ENCODE assay signal across 1 cellular context in the genomic region with DNA sequence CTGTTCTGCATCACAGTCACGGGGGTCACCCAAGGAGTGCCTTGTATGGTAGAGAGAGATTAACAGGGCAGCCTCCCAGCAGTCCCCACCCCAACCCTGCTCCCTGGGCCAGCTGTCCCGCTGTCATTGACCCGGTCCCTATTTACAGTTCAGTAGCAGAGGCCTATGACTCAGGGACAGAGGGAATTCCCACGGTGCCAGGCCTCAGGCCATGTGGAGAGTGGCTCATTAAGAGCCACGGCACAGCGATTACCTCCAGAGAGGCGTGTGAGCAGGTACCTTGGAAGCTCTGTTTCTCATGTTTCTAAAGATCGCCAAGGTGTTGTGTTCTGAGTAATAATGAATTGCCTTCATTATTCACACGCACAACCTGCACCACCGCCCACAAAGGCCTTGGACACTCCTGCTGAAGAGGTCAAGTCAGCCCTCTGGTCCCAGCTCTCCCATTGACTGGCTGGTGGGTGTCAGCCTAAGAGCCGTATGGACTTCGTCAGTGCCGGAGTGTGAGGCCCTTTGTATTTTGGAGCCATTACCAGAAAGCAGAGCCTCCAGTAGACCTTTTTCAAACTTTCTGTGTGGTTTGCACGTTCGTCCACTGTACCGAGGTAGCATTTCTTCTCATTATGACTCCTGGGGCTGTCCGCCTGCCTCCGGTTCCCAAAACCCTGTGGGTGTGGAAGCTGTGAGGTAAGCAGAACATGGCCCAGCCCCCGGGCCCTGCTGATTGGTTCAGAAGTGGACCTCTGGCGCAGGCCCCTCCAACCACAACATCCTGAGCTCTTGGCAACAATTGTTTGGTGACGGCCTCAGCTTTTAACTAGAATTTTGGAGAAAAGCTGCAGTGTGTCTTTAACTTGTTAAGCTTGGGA.
A peak's percentile ranks its signal among the peaks of the same experiment; 100 is the strongest.
TF ChIP-seq lines count a peak whose summit lies in the region.

No MANE protein-coding gene starts in this region.

TF ChIP-seq in GM12878, 131 proteins besides CTCF, POLR2A, EP300 and RAD21 (continued from another document and continues in another):
- TF ChIP-seq, protein P1, sequence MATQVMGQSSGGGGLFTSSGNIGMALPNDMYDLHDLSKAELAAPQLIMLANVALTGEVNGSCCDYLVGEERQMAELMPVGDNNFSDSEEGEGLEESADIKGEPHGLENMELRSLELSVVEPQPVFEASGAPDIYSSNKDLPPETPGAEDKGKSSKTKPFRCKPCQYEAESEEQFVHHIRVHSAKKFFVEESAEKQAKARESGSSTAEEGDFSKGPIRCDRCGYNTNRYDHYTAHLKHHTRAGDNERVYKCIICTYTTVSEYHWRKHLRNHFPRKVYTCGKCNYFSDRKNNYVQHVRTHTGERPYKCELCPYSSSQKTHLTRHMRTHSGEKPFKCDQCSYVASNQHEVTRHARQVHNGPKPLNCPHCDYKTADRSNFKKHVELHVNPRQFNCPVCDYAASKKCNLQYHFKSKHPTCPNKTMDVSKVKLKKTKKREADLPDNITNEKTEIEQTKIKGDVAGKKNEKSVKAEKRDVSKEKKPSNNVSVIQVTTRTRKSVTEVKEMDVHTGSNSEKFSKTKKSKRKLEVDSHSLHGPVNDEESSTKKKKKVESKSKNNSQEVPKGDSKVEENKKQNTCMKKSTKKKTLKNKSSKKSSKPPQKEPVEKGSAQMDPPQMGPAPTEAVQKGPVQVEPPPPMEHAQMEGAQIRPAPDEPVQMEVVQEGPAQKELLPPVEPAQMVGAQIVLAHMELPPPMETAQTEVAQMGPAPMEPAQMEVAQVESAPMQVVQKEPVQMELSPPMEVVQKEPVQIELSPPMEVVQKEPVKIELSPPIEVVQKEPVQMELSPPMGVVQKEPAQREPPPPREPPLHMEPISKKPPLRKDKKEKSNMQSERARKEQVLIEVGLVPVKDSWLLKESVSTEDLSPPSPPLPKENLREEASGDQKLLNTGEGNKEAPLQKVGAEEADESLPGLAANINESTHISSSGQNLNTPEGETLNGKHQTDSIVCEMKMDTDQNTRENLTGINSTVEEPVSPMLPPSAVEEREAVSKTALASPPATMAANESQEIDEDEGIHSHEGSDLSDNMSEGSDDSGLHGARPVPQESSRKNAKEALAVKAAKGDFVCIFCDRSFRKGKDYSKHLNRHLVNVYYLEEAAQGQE (IDR thresholded peaks at IDR 0.05; ENCODE audit: low read depth, low read length): peak; percentile 21; the same call in 1 of the 2 replicates
- peak; percentile 60; the same call in 1 of the 2 replicates for TF ChIP-seq FOXM1 (IDR thresholded peaks at IDR 0.05; ENCODE audit: low read depth, low read length)
- TF ChIP-seq, protein P2, sequence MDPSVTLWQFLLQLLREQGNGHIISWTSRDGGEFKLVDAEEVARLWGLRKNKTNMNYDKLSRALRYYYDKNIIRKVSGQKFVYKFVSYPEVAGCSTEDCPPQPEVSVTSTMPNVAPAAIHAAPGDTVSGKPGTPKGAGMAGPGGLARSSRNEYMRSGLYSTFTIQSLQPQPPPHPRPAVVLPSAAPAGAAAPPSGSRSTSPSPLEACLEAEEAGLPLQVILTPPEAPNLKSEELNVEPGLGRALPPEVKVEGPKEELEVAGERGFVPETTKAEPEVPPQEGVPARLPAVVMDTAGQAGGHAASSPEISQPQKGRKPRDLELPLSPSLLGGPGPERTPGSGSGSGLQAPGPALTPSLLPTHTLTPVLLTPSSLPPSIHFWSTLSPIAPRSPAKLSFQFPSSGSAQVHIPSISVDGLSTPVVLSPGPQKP (IDR thresholded peaks at IDR 0.05; ENCODE audit: low read depth, low read length): no peak
- TF ChIP-seq PAX5 (IDR thresholded peaks at IDR 0.05; ENCODE audit: borderline replicate concordance, low read depth, low read length): peak; percentile 36; the same call in 1 of the 2 replicates
- TF ChIP-seq BHLHE40 (IDR thresholded peaks at IDR 0.05; ENCODE audit: borderline replicate concordance in 1 of 2, low read depth in 2 of 2, low read length in 1 of 2): peak; percentile 80 to 87
- TF ChIP-seq, protein P3, sequence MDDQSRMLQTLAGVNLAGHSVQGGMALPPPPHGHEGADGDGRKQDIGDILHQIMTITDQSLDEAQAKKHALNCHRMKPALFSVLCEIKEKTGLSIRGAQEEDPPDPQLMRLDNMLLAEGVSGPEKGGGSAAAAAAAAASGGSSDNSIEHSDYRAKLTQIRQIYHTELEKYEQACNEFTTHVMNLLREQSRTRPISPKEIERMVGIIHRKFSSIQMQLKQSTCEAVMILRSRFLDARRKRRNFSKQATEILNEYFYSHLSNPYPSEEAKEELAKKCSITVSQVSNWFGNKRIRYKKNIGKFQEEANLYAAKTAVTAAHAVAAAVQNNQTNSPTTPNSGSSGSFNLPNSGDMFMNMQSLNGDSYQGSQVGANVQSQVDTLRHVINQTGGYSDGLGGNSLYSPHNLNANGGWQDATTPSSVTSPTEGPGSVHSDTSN (IDR thresholded peaks at IDR 0.05; ENCODE audit: insufficient replicate concordance, low read depth, low read length): no peak
- peak; percentile 15; the same call in 1 of the 2 replicates for TF ChIP-seq HCFC1 (IDR thresholded peaks at IDR 0.05; ENCODE audit: low read length)
- TF ChIP-seq TCF12 (IDR thresholded peaks at IDR 0.05; ENCODE audit: low read depth, low read length): no peak; the same call in 1 of the 2 replicates
- TF ChIP-seq, protein P4, sequence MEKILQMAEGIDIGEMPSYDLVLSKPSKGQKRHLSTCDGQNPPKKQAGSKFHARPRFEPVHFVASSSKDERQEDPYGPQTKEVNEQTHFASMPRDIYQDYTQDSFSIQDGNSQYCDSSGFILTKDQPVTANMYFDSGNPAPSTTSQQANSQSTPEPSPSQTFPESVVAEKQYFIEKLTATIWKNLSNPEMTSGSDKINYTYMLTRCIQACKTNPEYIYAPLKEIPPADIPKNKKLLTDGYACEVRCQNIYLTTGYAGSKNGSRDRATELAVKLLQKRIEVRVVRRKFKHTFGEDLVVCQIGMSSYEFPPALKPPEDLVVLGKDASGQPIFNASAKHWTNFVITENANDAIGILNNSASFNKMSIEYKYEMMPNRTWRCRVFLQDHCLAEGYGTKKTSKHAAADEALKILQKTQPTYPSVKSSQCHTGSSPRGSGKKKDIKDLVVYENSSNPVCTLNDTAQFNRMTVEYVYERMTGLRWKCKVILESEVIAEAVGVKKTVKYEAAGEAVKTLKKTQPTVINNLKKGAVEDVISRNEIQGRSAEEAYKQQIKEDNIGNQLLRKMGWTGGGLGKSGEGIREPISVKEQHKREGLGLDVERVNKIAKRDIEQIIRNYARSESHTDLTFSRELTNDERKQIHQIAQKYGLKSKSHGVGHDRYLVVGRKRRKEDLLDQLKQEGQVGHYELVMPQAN (conservative IDR thresholded peaks at IDR 0.05): peak; percentile 76
- peak; percentile 68; the same call in 1 of the 2 replicates for TF ChIP-seq IRF4 (IDR thresholded peaks at IDR 0.05; ENCODE audit: low read depth, low read length)
- TF ChIP-seq BRCA1 (IDR thresholded peaks at IDR 0.05; ENCODE audit: low read depth, low read length): no peak
- peak; percentile 72 for TF ChIP-seq MTA2 (IDR thresholded peaks at IDR 0.05; ENCODE audit: low read depth)
- TF ChIP-seq, protein P5, sequence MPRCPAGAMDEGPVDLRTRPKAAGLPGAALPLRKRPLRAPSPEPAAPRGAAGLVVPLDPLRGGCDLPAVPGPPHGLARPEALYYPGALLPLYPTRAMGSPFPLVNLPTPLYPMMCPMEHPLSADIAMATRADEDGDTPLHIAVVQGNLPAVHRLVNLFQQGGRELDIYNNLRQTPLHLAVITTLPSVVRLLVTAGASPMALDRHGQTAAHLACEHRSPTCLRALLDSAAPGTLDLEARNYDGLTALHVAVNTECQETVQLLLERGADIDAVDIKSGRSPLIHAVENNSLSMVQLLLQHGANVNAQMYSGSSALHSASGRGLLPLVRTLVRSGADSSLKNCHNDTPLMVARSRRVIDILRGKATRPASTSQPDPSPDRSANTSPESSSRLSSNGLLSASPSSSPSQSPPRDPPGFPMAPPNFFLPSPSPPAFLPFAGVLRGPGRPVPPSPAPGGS (IDR thresholded peaks at IDR 0.05; ENCODE audit: borderline replicate concordance, insufficient read depth, low read depth, low read length, poor library complexity, severe bottlenecking): peak; percentile 43
- no peak for TF ChIP-seq HDAC6 (IDR thresholded peaks at IDR 0.05; ENCODE audit: unreplicated experiment)
- no peak for TF ChIP-seq ESRRA (IDR thresholded peaks at IDR 0.05; ENCODE audit: low read length)
- peak; percentile 78 for TF ChIP-seq POLR2AphosphoS5 (IDR thresholded peaks at IDR 0.05; ENCODE audit: low read length)
- TF ChIP-seq RB1 (IDR thresholded peaks at IDR 0.05; ENCODE audit: borderline replicate concordance): no peak
- TF ChIP-seq SPI1 (IDR thresholded peaks at IDR 0.05; ENCODE audit: borderline replicate concordance, insufficient read depth, low read depth, low read length): peak; percentile 38; the same call in 1 of the 2 replicates
- TF ChIP-seq GATAD2B (conservative IDR thresholded peaks at IDR 0.05; ENCODE audit: low read depth): no peak; the same call in 1 of the 2 replicates
- TF ChIP-seq CBX3 (IDR thresholded peaks at IDR 0.05; ENCODE audit: borderline replicate concordance, low read depth): no peak
- no peak for TF ChIP-seq MYC (IDR thresholded peaks at IDR 0.05; ENCODE audit: insufficient read depth, insufficient read length, insufficient replicate concordance, low read length, severe bottlenecking)
- TF ChIP-seq MTA3 (IDR thresholded peaks at IDR 0.05; ENCODE audit: borderline replicate concordance, low read length): peak; percentile 69; the same call in 1 of the 2 replicates
- peak; percentile 64; the same call in 1 of the 2 replicates for TF ChIP-seq NR2F1 (conservative IDR thresholded peaks at IDR 0.05)
- peak; percentile 83; the same call in 1 of the 2 replicates for TF ChIP-seq NFIC (IDR thresholded peaks at IDR 0.05; ENCODE audit: low read depth, low read length)
- TF ChIP-seq NFXL1 (IDR thresholded peaks at IDR 0.05; ENCODE audit: borderline replicate concordance): no peak
- TF ChIP-seq FOXK2 (IDR thresholded peaks at IDR 0.05): peak; percentile 39; the same call in 1 of the 2 replicates
- no peak for TF ChIP-seq NR2C2 (IDR thresholded peaks at IDR 0.05; ENCODE audit: borderline replicate concordance, control insufficient read depth, insufficient read length, low read depth)
- peak; percentile 64 to 74 for TF ChIP-seq IKZF2 (IDR thresholded peaks at IDR 0.05)
- no peak for TF ChIP-seq BMI1 (IDR thresholded peaks at IDR 0.05; ENCODE audit: borderline replicate concordance)
- peak; percentile 80 for TF ChIP-seq ATF7 (IDR thresholded peaks at IDR 0.05; ENCODE audit: low read depth)
- TF ChIP-seq MEF2B (IDR thresholded peaks at IDR 0.05; ENCODE audit: partially characterized antibody, poor library complexity, severe bottlenecking): peak; percentile 18
- peak; percentile 33; the same call in 1 of the 2 replicates for TF ChIP-seq TAF1 (IDR thresholded peaks at IDR 0.05; ENCODE audit: borderline replicate concordance, low read depth, low read length)
- TF ChIP-seq, protein P6, sequence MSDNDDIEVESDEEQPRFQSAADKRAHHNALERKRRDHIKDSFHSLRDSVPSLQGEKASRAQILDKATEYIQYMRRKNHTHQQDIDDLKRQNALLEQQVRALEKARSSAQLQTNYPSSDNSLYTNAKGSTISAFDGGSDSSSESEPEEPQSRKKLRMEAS (IDR thresholded peaks at IDR 0.05; ENCODE audit: low read depth, low read length): no peak
- TF ChIP-seq DPF2 (IDR thresholded peaks at IDR 0.05): peak; percentile 82
- 0 out of 2 replicates have a peak, but pooled peaks have one; percentile 20 for TF ChIP-seq CHD2 (IDR thresholded peaks at IDR 0.05; ENCODE audit: borderline replicate concordance, low read depth, low read length)
- TF ChIP-seq, protein P7, sequence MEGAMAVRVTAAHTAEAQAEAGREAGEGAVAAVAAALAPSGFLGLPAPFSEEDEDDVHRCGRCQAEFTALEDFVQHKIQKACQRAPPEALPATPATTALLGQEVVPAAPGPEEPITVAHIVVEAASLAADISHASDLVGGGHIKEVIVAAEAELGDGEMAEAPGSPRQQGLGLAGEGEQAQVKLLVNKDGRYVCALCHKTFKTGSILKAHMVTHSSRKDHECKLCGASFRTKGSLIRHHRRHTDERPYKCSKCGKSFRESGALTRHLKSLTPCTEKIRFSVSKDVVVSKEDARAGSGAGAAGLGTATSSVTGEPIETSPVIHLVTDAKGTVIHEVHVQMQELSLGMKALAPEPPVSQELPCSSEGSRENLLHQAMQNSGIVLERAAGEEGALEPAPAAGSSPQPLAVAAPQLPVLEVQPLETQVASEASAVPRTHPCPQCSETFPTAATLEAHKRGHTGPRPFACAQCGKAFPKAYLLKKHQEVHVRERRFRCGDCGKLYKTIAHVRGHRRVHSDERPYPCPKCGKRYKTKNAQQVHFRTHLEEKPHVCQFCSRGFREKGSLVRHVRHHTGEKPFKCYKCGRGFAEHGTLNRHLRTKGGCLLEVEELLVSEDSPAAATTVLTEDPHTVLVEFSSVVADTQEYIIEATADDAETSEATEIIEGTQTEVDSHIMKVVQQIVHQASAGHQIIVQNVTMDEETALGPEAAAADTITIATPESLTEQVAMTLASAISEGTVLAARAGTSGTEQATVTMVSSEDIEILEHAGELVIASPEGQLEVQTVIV (IDR thresholded peaks at IDR 0.05; ENCODE audit: borderline replicate concordance, partially characterized antibody): no peak
- TF ChIP-seq JUND (IDR thresholded peaks at IDR 0.05; ENCODE audit: low read depth, low read length): peak; percentile 53; the same call in 1 of the 2 replicates
- TF ChIP-seq SMARCA5 (IDR thresholded peaks at IDR 0.05): 0 out of 2 replicates have a peak, but pooled peaks have one; percentile 76
- no peak for TF ChIP-seq SUPT20H (IDR thresholded peaks at IDR 0.05; ENCODE audit: borderline replicate concordance, control insufficient read depth, low read depth, low read length)
- 0 out of 2 replicates have a peak, but pooled peaks have one; percentile 11 for TF ChIP-seq MXI1 (IDR thresholded peaks at IDR 0.05; ENCODE audit: low read depth, low read length)
- no peak for TF ChIP-seq ZNF384 (IDR thresholded peaks at IDR 0.05; ENCODE audit: borderline replicate concordance, low read depth, low read length)
- peak; percentile 11; the same call in 1 of the 2 replicates for TF ChIP-seq BACH1 (IDR thresholded peaks at IDR 0.05; ENCODE audit: borderline replicate concordance)
- TF ChIP-seq, protein P8, sequence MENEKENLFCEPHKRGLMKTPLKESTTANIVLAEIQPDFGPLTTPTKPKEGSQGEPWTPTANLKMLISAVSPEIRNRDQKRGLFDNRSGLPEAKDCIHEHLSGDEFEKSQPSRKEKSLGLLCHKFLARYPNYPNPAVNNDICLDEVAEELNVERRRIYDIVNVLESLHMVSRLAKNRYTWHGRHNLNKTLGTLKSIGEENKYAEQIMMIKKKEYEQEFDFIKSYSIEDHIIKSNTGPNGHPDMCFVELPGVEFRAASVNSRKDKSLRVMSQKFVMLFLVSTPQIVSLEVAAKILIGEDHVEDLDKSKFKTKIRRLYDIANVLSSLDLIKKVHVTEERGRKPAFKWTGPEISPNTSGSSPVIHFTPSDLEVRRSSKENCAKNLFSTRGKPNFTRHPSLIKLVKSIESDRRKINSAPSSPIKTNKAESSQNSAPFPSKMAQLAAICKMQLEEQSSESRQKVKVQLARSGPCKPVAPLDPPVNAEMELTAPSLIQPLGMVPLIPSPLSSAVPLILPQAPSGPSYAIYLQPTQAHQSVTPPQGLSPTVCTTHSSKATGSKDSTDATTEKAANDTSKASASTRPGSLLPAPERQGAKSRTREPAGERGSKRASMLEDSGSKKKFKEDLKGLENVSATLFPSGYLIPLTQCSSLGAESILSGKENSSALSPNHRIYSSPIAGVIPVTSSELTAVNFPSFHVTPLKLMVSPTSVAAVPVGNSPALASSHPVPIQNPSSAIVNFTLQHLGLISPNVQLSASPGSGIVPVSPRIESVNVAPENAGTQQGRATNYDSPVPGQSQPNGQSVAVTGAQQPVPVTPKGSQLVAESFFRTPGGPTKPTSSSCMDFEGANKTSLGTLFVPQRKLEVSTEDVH (IDR thresholded peaks at IDR 0.05; ENCODE audit: low read depth, partially characterized antibody): no peak
- peak in 1 of 2 experiments; percentile 43; a peak in 1 of 4 replicates for TF ChIP-seq ETV6 (conservative IDR thresholded peaks at IDR 0.05 in 1 of 2, IDR thresholded peaks at IDR 0.05 in 1 of 2; ENCODE audit: borderline replicate concordance in 1 of 2, low read depth in 1 of 2)
